8 cellular contexts compared by ENCODE assay signal in genomic region chr1:18927654-18928272, GRCh38. TPM values are rescaled to one million over a fixed set of nuclear protein-coding genes. Genes with fewer than 3 reads are reported as not detected.
A peak's percentile ranks its signal among the peaks of the same experiment; 100 is the strongest.
DNase-seq lines count a peak whose midpoint lies in the region; ATAC-seq, FAIRE-seq and TF ChIP-seq lines count a peak whose summit lies in the region.

No MANE protein-coding gene starts in this region.

- no peak overlapping the region for H2AK5ac ChIP-seq in trophoblast cell (ENCODE audit: low read length)

- H3K27me3 Mint-ChIP-seq in CD4-positive, alpha-beta T cell, result no peaks in the 10 kb centered on the region
- no peaks in the 10 kb centered on the region for H3K27me3 Mint-ChIP-seq in astrocyte (ENCODE audit: low read depth, unreplicated experiment)

- H2AFZ ChIP-seq in OCI-LY3 (ENCODE audit: low read depth, low read length) (no peak overlapping the region), astrocyte (ENCODE audit: low read depth, low read length) (no peak overlapping the region), trophoblast cell (ENCODE audit: insufficient read depth, low read length, poor library complexity) (no peak overlapping the region)

- H3K36me3 ChIP-seq in OCI-LY3 (replicated peaks; ENCODE audit: low read depth, low read length) (no peaks in the 10 kb centered on the region), astrocyte (ENCODE audit: insufficient read depth, low read length) (no peaks in the 10 kb centered on the region), trophoblast cell (ENCODE audit: control insufficient read depth in 1 of 2, insufficient read depth in 2 of 2, low read length in 2 of 2) (no peaks in the 10 kb centered on the region)

- H3K4me3 ChIP-seq in OCI-LY3 (ENCODE audit: low read length) (peak overlapping the region; percentile 52), astrocyte (ENCODE audit: insufficient read depth, low read depth, low read length) (no peak overlapping the region), trophoblast cell (ENCODE audit: low read depth, low read length) (no peak overlapping the region)

- H3K23ac ChIP-seq in trophoblast cell (ENCODE audit: low read length), result no peak overlapping the region

- CTCF ChIA-PET in CD4-positive, alpha-beta T cell (lab: Charles Lee), result interaction anchor here (1.0 to 4.7 kb wide), 6 partner anchors 14 to 45 kb away, joined by 4 to 53 read pairs (median 11); partner anchors contain the start of gene IFFO2

- peak overlapping the region; percentile 97 for H4K91ac ChIP-seq in trophoblast cell (ENCODE audit: low read depth, low read length)

- no CpG with 5 or more reads among the region's 12 CpGs for WGBS in trophoblast cell (ENCODE audit: extremely low coverage, insufficient coverage, insufficient read length)

- H3K4me1 Mint-ChIP-seq in CD4-positive, alpha-beta T cell (ENCODE audit: low read depth), result peaks cover 93% of the 10 kb centered on the region
- H3K4me1 Mint-ChIP-seq in astrocyte (ENCODE audit: low read depth, unreplicated experiment), result peaks cover 46% of the 10 kb centered on the region

- H3K9me3 Mint-ChIP-seq in CD4-positive, alpha-beta T cell, result no peaks in the 10 kb centered on the region
- peaks cover 7% of the 10 kb centered on the region for H3K9me3 Mint-ChIP-seq in astrocyte (ENCODE audit: unreplicated experiment)

- H3K79me2 ChIP-seq in OCI-LY3 (ENCODE audit: low read length) (no peaks in the 10 kb centered on the region), astrocyte (ENCODE audit: insufficient read depth, low read length) (peaks cover 98% of the 10 kb centered on the region), trophoblast cell (ENCODE audit: control insufficient read depth, insufficient read depth, low read length, poor library complexity) (peaks cover 14% of the 10 kb centered on the region)

- peak overlapping the region; percentile 83 for H3K27ac Mint-ChIP-seq in CD4-positive, alpha-beta T cell
- H3K27ac Mint-ChIP-seq in astrocyte (ENCODE audit: unreplicated experiment), result peak overlapping the region; percentile 66

- H4K12ac ChIP-seq in trophoblast cell (ENCODE audit: low read depth, low read length), result no peak overlapping the region

- no peak overlapping the region for H2BK12ac ChIP-seq in trophoblast cell (ENCODE audit: low read length)

- TF ChIP-seq CTCF in CD4-positive, alpha-beta T cell (IDR thresholded peaks at IDR 0.05), result no peak
- no peak for TF ChIP-seq CTCF in OCI-LY3 (IDR thresholded peaks at IDR 0.05; ENCODE audit: low read depth, low read length)
- no peak for TF ChIP-seq CTCF in astrocyte (IDR thresholded peaks at IDR 0.05; ENCODE audit: insufficient read depth, low read depth, low read length)

- no peak overlapping the region for H3K4ac ChIP-seq in trophoblast cell (ENCODE audit: low read depth, low read length)

- H3K9ac ChIP-seq in OCI-LY3 (ENCODE audit: low read length) (peak overlapping the region; percentile 59; the same call in 1 of the 2 replicates), astrocyte (ENCODE audit: low read length) (peak overlapping the region; percentile 77), trophoblast cell (ENCODE audit: low read length) (no peak overlapping the region)

- H4K8ac ChIP-seq in trophoblast cell (ENCODE audit: low read depth, low read length), result no peak overlapping the region

- intact Hi-C loops in CD4-positive, alpha-beta T cell (cut with DNase I, micrococcal nuclease), result loop anchor here (1.0 to 2.0 kb wide), 4 partner anchors 21 to 29 kb away; partner anchors contain the start of gene IFFO2 (in 2 of the 2)

- H3K36me3 Mint-ChIP-seq in CD4-positive, alpha-beta T cell (ENCODE audit: low read depth), result peaks cover 4% of the 10 kb centered on the region
- peaks cover 5% of the 10 kb centered on the region for H3K36me3 Mint-ChIP-seq in astrocyte (ENCODE audit: low read depth, unreplicated experiment)

- POLR2A ChIA-PET in CD4-positive, alpha-beta T cell (lab: Charles Lee), result interaction anchor here (0.8 to 7.7 kb wide), 13 partner anchors 10 to 324 kb away, joined by 3 to 150 read pairs (median 10); partner anchors contain the start of genes ALDH4A1, IFFO2 and MRTO4

- peak; percentile 40 for ATAC-seq in CD4-positive, alpha-beta T cell (ENCODE audit: poor library complexity)
- peak; percentile 37 for ATAC-seq in GM21717 (IDR thresholded peaks at IDR 0.05; ENCODE audit: unreplicated experiment)
- no peak for ATAC-seq in GM19455 (IDR thresholded peaks at IDR 0.05; ENCODE audit: unreplicated experiment)

- no peak overlapping the region for H3K14ac ChIP-seq in trophoblast cell (ENCODE audit: low read length)

- H3K9me3 ChIP-seq in CD4-positive, alpha-beta T cell (ENCODE audit: control insufficient read depth, low read length), result no peaks in the 10 kb centered on the region
- no peaks in the 10 kb centered on the region for H3K9me3 ChIP-seq in OCI-LY3 (ENCODE audit: insufficient read depth, low read length)
- no peaks in the 10 kb centered on the region for H3K9me3 ChIP-seq in astrocyte (ENCODE audit: insufficient read depth, low read depth, low read length)
- H3K9me3 ChIP-seq in trophoblast cell (ENCODE audit: insufficient read depth, low read depth, low read length), result peaks cover 3% of the 10 kb centered on the region

- no peak overlapping the region for H3K18ac ChIP-seq in trophoblast cell (ENCODE audit: low read length)

- H2BK5ac ChIP-seq in trophoblast cell (ENCODE audit: low read depth, low read length, poor library complexity), result no peak overlapping the region

- H3K79me1 ChIP-seq in trophoblast cell (ENCODE audit: low read length), result peaks cover 25% of the 10 kb centered on the region

- H3K27ac ChIP-seq in CD4-positive, alpha-beta T cell (ENCODE audit: low read depth, low read length), result peak overlapping the region; percentile 91
- 0 out of 2 replicates have a peak overlapping the region, but pooled peaks have one; percentile 53 for H3K27ac ChIP-seq in OCI-LY3 (ENCODE audit: low read length)
- H3K27ac ChIP-seq in astrocyte (ENCODE audit: low read depth, low read length), result peak overlapping the region; percentile 93
- H3K27ac ChIP-seq in trophoblast cell (ENCODE audit: low read depth, low read length), result no peak overlapping the region

- no peak overlapping the region for H2BK120ac ChIP-seq in trophoblast cell (ENCODE audit: insufficient read depth, low read length, poor library complexity)

- peak in 4 of 10 experiments; percentile 24 to 43 (median 32) for DNase-seq in CD4-positive, alpha-beta T cell
- DNase-seq in astrocyte (ENCODE audit: low read depth), result peak; percentile 79
- DNase-seq in trophoblast cell, result no peak
- DNase-seq in ureter (ENCODE audit: low spot score), result no peak
- no peak for DNase-seq in HTR-8/SVneo (ENCODE audit: insufficient read length, low spot score)

- H4K20me1 ChIP-seq in OCI-LY3 (ENCODE audit: insufficient read depth, low read length) (no peaks in the 10 kb centered on the region), astrocyte (ENCODE audit: insufficient read depth, low read length) (peaks cover 69% of the 10 kb centered on the region)

- H3K4me2 ChIP-seq in OCI-LY3 (ENCODE audit: low read length), result peak overlapping the region; percentile 91
- peak overlapping the region; percentile 79 for H3K4me2 ChIP-seq in astrocyte (ENCODE audit: low read length)
- no peak overlapping the region for H3K4me2 ChIP-seq in trophoblast cell (ENCODE audit: low read length)

- FAIRE-seq in astrocyte (lab: Jason Lieb, UNC) (no peak), HTR-8/SVneo (lab: Jason Lieb, UNC) (no peak)

- peaks cover 33% of the 10 kb centered on the region for H3K4me1 ChIP-seq in OCI-LY3 (ENCODE audit: low read length)
- H3K4me1 ChIP-seq in astrocyte (ENCODE audit: insufficient read depth, low read length), result peaks cover 72% of the 10 kb centered on the region
- H3K4me1 ChIP-seq in trophoblast cell (ENCODE audit: control insufficient read depth in 1 of 2, insufficient read depth in 2 of 2, low read length in 2 of 2), result peaks cover 33 to 50% of the 10 kb centered on the region in 2 experiments

- no peaks in the 10 kb centered on the region for H3K27me3 ChIP-seq in CD4-positive, alpha-beta T cell (ENCODE audit: control insufficient read depth, insufficient read depth, low read length)
- H3K27me3 ChIP-seq in OCI-LY3 (ENCODE audit: low read depth, low read length) (peaks cover 27% of the 10 kb centered on the region; the same call in 1 of the 2 replicates), astrocyte (ENCODE audit: insufficient read depth, low read length) (no peaks in the 10 kb centered on the region), trophoblast cell (ENCODE audit: insufficient read depth, low read length) (no peaks in the 10 kb centered on the region)

- peak overlapping the region; percentile 52 for H3K4me3 Mint-ChIP-seq in CD4-positive, alpha-beta T cell
- peak overlapping the region; percentile 60 for H3K4me3 Mint-ChIP-seq in astrocyte (ENCODE audit: unreplicated experiment)

RNA-seq across cellular contexts. Expression of gene ALDH4A1, which starts 25.4 kb away (rescaled TPM):
- under 1 TPM; 0.61 to 0.71 TPM for total RNA-seq in CD4-positive, alpha-beta T cell
- total RNA-seq in astrocyte (10.4 and 13.8 TPM in 2 replicates), ureter (74.4 TPM)
- 34.2 and 35.7 TPM in 2 replicates for polyA plus RNA-seq in trophoblast cell (2013)

RNA-seq across cellular contexts. Expression of gene IFFO2, which starts 28.7 kb away (rescaled TPM):
- 100 to 1,000 TPM; 106 to 112 TPM for total RNA-seq in CD4-positive, alpha-beta T cell
- total RNA-seq in astrocyte, result 34.2 and 39.6 TPM in 2 replicates
- polyA plus RNA-seq in trophoblast cell (2013), result 18.2 and 19.5 TPM in 2 replicates
- total RNA-seq in ureter, result 15.0 TPM
